Comparison of ENCODE assay signal across 26 cellular contexts in the genomic region with DNA sequence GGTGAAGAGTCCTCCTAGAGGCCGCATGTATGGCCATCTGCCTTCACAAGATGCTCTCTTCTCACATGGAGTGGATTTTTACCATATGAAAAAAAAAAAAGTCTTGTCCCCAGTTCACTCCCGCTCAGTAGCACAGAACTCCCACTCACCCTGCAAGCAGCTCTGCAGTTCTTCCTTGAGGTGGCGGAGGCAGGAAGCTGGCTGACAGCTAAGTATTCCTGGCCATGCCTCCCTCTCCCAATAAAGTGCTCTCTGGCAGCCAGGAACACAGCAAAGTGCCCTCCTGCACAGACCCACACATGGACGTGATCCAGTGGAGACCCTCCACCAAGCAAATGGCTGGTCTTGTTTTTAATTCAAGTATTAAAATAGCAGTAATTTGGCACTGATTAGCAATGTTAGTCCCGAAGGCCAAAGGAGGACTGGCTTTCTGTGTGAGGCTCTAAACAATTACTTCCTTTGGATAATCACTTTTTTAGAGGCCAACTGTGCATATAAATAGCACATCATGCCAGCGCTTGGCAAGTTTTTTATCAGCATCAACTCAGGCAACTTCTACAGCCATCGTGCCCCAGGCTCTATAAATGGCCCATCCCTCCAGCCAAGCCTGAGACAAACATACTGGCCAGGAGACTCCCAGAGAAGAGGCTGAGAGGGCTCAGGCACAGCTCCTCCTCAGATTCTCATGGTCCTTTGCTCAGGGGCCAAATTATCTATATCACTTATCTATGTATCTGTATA.
"Had no signal": no experiment of that assay in that cellular context is flagged by ENCODE, and none has a peak within 500 bp of the region (broad histone marks: within the 10 kb centered on the region; RNA-seq: fewer than 3 reads in every experiment).

No MANE protein-coding gene starts in this region.

- H3K4me1 ChIP-seq: breast epithelium, gastrocnemius medialis, parathyroid adenoma, right lobe of liver, uterus had no signal

- H3K9me3 ChIP-seq: breast epithelium, gastrocnemius medialis, neutrophil, right lobe of liver, thoracic aorta, uterus had no signal

- H3K27ac ChIP-seq: breast epithelium, epithelial cell of prostate, gastrocnemius medialis, neutrophil, parathyroid adenoma, right lobe of liver, skin epidermis, thoracic aorta, uterus had no signal

- H3K36me3 ChIP-seq: breast epithelium, gastrocnemius medialis, neutrophil, right lobe of liver, thoracic aorta, uterus had no signal

- ATAC-seq: activated CD4-positive, alpha-beta T cell treated with anti-CD3 and anti-CD28 coated beads for 36 hours; activated naive CD4-positive, alpha-beta T cell treated with anti-CD3 and anti-CD28 coated beads, Interleukin-2, amount 50 U/mL, for 72 hours; activated T-cell treated with anti-CD3 and anti-CD28 coated beads, Interleukin-2, amount 50 U/mL, for 72 hours; gastrocnemius medialis; left lobe of liver; right lobe of liver; stimulated activated effector memory CD8-positive, alpha-beta T cell treated with anti-CD3 and anti-CD28 coated beads, Interleukin-12 subunit alpha, Interleukin-12 subunit beta, amount 100 ng/mL, for 72 hours; T-helper 17 cell had no signal

- DNase-seq: activated CD4-positive, alpha-beta T cell treated with anti-CD3 and anti-CD28 coated beads for 36 hours; activated CD4-positive, alpha-beta T cell treated with anti-CD3 and anti-CD28 coated beads, Interleukin-2, amount 50 U/mL, for 4 hours; activated CD4-positive, CD25-positive, alpha-beta regulatory T cell; activated naive CD4-positive, alpha-beta T cell; activated T-cell treated with anti-CD3 and anti-CD28 coated beads for 4 hours; activated T-cell treated with anti-CD3 and anti-CD28 coated beads, Interleukin-2, amount 50 U/mL, for 72 hours; dermis blood vessel endothelial cell; effector CD8-positive, alpha-beta T cell; gastrocnemius medialis; glutamatergic neuron; immature natural killer cell; nephron progenitor cell; right lobe of liver; stimulated activated CD4-positive, alpha-beta T cell treated with anti-CD3 and anti-CD28 coated beads, Interleukin-12 subunit alpha, Interleukin-12 subunit beta, amount 100 ng/mL, for 4 hours; stimulated activated CD4-positive, alpha-beta T cell treated with anti-CD3 and anti-CD28 coated beads, Interleukin-4, amount 100 ng/mL, for 1 hour; T-helper 17 cell; uterus had no signal

- H3K27me3 ChIP-seq: gastrocnemius medialis, neutrophil, right lobe of liver, uterus had no signal

- H3K4me3 ChIP-seq: breast epithelium, gastrocnemius medialis, right lobe of liver, skin epidermis, thoracic aorta, uterus had no signal
